In the genomic region with DNA sequence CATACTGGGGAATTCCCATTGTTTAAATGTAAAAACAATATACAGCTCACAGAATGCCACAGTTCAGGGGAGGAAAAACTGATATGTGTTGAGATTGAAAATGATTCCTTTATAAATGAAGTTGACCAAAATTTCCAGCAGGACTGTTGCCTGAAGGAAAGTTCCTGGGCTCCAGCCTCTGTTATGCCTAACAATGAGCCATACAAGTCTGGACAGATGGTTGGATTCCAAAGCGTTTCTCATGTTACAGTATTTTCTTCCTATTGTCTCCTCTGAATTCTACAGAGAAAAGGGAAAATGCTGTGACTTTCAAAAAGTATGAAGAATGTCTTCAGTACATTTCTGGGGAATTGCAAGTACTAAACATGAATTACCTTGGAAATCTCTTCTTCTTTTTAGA, we compare ENCODE assay signal across 1 cellular context.
TF ChIP-seq lines count a peak whose summit lies in the region.

No MANE protein-coding gene starts in this region.

TF ChIP-seq in GM23338, 12 proteins besides CTCF, POLR2A, EP300 and RAD21 (continued from another document):
- TF ChIP-seq, protein P1, sequence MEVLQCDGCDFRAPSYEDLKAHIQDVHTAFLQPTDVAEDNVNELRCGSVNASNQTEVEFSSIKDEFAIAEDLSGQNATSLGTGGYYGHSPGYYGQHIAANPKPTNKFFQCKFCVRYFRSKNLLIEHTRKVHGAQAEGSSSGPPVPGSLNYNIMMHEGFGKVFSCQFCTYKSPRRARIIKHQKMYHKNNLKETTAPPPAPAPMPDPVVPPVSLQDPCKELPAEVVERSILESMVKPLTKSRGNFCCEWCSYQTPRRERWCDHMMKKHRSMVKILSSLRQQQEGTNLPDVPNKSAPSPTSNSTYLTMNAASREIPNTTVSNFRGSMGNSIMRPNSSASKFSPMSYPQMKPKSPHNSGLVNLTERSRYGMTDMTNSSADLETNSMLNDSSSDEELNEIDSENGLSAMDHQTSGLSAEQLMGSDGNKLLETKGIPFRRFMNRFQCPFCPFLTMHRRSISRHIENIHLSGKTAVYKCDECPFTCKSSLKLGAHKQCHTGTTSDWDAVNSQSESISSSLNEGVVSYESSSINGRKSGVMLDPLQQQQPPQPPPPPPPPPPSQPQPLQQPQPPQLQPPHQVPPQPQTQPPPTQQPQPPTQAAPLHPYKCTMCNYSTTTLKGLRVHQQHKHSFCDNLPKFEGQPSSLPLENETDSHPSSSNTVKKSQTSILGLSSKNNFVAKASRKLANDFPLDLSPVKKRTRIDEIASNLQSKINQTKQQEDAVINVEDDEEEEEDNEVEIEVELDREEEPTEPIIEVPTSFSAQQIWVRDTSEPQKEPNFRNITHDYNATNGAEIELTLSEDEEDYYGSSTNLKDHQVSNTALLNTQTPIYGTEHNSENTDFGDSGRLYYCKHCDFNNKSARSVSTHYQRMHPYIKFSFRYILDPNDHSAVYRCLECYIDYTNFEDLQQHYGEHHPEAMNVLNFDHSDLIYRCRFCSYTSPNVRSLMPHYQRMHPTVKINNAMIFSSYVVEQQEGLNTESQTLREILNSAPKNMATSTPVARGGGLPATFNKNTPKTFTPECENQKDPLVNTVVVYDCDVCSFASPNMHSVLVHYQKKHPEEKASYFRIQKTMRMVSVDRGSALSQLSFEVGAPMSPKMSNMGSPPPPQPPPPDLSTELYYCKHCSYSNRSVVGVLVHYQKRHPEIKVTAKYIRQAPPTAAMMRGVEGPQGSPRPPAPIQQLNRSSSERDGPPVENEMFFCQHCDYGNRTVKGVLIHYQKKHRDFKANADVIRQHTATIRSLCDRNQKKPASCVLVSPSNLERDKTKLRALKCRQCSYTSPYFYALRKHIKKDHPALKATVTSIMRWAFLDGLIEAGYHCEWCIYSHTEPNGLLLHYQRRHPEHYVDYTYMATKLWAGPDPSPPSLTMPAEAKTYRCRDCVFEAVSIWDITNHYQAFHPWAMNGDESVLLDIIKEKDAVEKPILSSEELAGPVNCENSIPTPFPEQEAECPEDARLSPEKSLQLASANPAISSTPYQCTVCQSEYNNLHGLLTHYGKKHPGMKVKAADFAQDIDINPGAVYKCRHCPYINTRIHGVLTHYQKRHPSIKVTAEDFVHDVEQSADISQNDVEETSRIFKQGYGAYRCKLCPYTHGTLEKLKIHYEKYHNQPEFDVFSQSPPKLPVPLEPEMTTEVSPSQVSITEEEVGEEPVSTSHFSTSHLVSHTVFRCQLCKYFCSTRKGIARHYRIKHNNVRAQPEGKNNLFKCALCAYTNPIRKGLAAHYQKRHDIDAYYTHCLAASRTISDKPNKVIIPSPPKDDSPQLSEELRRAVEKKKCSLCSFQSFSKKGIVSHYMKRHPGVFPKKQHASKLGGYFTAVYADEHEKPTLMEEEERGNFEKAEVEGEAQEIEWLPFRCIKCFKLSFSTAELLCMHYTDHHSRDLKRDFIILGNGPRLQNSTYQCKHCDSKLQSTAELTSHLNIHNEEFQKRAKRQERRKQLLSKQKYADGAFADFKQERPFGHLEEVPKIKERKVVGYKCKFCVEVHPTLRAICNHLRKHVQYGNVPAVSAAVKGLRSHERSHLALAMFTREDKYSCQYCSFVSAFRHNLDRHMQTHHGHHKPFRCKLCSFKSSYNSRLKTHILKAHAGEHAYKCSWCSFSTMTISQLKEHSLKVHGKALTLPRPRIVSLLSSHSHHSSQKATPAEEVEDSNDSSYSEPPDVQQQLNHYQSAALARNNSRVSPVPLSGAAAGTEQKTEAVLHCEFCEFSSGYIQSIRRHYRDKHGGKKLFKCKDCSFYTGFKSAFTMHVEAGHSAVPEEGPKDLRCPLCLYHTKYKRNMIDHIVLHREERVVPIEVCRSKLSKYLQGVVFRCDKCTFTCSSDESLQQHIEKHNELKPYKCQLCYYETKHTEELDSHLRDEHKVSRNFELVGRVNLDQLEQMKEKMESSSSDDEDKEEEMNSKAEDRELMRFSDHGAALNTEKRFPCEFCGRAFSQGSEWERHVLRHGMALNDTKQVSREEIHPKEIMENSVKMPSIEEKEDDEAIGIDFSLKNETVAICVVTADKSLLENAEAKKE (CRISPR knock-in tag; IDR thresholded peaks at IDR 0.05) = no peak
- TF ChIP-seq EZH2phosphoT487 (IDR thresholded peaks at IDR 0.05; ENCODE audit: unreplicated experiment) = no peak
- TF ChIP-seq POLR2AphosphoS5 (IDR thresholded peaks at IDR 0.05; ENCODE audit: low read depth) = no peak
- TF ChIP-seq EZH2 (IDR thresholded peaks at IDR 0.05; ENCODE audit: low read depth, unreplicated experiment) = no peak
- TF ChIP-seq, protein P2, sequence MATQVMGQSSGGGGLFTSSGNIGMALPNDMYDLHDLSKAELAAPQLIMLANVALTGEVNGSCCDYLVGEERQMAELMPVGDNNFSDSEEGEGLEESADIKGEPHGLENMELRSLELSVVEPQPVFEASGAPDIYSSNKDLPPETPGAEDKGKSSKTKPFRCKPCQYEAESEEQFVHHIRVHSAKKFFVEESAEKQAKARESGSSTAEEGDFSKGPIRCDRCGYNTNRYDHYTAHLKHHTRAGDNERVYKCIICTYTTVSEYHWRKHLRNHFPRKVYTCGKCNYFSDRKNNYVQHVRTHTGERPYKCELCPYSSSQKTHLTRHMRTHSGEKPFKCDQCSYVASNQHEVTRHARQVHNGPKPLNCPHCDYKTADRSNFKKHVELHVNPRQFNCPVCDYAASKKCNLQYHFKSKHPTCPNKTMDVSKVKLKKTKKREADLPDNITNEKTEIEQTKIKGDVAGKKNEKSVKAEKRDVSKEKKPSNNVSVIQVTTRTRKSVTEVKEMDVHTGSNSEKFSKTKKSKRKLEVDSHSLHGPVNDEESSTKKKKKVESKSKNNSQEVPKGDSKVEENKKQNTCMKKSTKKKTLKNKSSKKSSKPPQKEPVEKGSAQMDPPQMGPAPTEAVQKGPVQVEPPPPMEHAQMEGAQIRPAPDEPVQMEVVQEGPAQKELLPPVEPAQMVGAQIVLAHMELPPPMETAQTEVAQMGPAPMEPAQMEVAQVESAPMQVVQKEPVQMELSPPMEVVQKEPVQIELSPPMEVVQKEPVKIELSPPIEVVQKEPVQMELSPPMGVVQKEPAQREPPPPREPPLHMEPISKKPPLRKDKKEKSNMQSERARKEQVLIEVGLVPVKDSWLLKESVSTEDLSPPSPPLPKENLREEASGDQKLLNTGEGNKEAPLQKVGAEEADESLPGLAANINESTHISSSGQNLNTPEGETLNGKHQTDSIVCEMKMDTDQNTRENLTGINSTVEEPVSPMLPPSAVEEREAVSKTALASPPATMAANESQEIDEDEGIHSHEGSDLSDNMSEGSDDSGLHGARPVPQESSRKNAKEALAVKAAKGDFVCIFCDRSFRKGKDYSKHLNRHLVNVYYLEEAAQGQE (IDR thresholded peaks at IDR 0.05; ENCODE audit: unreplicated experiment) = no peak
- no peak for TF ChIP-seq CREB1 (CRISPR knock-in tag; IDR thresholded peaks at IDR 0.05; ENCODE audit: low read depth)
TF ChIP-seq in GM23338: peak in this region for 0.
